ENCODE assay signal across 1 cellular context in genomic region chr4:3481113-3481531, GRCh38.
TF ChIP-seq lines count a peak whose summit lies in the region.

No MANE protein-coding gene starts in this region.

TF ChIP-seq in WTC11, 78 proteins besides CTCF, POLR2A, EP300 and RAD21 (continued from another document):
- TF ChIP-seq TEAD1 (CRISPR knock-in tag; IDR thresholded peaks at IDR 0.05) (peak; percentile 63), ZNF281 (CRISPR knock-in tag; IDR thresholded peaks at IDR 0.05) (0 out of 2 replicates have a peak, but pooled peaks have one; percentile 78)
TF ChIP-seq in WTC11: peak in this region for 7.
